ENCODE assay signal across 28 cellular contexts in the genomic region with DNA sequence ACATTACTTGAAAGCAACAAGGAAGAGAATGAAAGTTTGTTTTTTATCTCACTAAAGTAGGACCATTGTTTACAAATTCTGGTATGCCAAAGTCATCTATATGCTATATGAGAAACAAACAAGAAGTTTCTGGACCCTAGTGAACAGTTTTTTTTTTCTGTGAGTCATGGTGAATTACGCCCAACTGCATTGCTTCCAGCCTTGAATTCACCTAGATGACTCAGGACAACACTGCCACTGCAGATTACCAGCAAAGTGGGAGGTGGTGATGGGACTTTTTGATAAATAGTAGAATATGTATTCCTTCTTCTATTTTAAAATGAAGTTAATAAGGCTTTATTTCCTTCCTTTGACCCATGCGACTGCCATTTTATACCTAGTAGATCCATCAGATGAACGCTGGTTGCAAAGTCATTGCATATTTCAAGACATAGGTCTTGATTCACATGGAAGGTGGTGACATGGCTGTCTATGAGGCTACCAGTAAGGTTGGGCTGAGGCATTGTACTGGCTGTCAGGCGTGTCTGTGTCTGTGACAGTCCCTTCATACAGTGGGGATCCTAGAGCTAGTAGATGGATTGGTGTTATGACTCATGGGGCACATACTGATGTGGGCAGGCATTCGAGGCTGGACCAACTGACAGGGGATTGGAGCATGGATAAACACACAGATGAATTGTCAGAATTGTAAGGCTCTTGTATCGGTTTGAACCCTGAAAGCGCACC. TPM values are rescaled to one million over a fixed set of nuclear protein-coding genes. Genes with fewer than 3 reads are reported as not detected.
DNase-seq lines count a peak whose midpoint lies in the region; ATAC-seq, FAIRE-seq and TF ChIP-seq lines count a peak whose summit lies in the region.
"Had no signal": no experiment of that assay in that cellular context is flagged by ENCODE, and none has a peak within 500 bp of the region (broad histone marks: within the 10 kb centered on the region; RNA-seq: fewer than 3 reads in every experiment).

No MANE protein-coding gene starts in this region.

- DNase-seq in A549 (ENCODE audit: low read depth in 1 of 2, low spot score in 1 of 2) (no peak), GM23248 (peak; percentile 35), SW480 (ENCODE audit: low spot score) (peak; percentile 11), fibroblast of the aortic adventitia (ENCODE audit: low read depth) (peak; percentile 23), left lung (no peak), NCI-H1694 treated with DMSO at 0.1 percent for 48 hours (lab: John Stamatoyannopoulos, UW) (no peak), middle frontal gyrus (ENCODE audit: extremely low spot score, low spot score) (no peak)
- DNase-seq: activated CD4-positive, alpha-beta T cell treated with anti-CD3 and anti-CD28 coated beads, Interleukin-2, amount 50 U/mL, for 4 hours; amniotic stem cell; H7; hippocampal formation; lower lobe of right lung; NCI-H187 treated with DMSO at 0.1 percent for 48 hours; NCI-H345; OCI-M1; posterior cingulate gyrus; SIG-M5; substantia nigra; T-helper 17 cell had no signal

- no peaks in the 10 kb centered on the region for H3K79me2 ChIP-seq in GM23248 (ENCODE audit: insufficient read depth)

- CTCF ChIA-PET in A549 (lab: Yijun Ruan, JAX): interaction anchor here (0.7 to 1.3 kb wide), 2 partner anchors 11 to 214 kb away, joined by 3 read pairs; no protein-coding TSS in a partner anchor

- H3K36me3 ChIP-seq in GM23248 (ENCODE audit: low read depth): no peaks in the 10 kb centered on the region
- H3K36me3 ChIP-seq in left lung: no peaks in the 10 kb centered on the region
- H3K36me3 ChIP-seq: lower lobe of right lung, neural progenitor cell had no signal

- H3K27me3 ChIP-seq in GM23248 (replicated peaks; ENCODE audit: insufficient read depth) (no peaks in the 10 kb centered on the region), left lung (no peaks in the 10 kb centered on the region)
- H3K27me3 ChIP-seq: neural progenitor cell had no signal

- H3F3A ChIP-seq in GM23248 (ENCODE audit: insufficient read depth): no peaks in the 10 kb centered on the region

- no peak overlapping the region for H3K4me2 ChIP-seq in A549
- no peak overlapping the region for H3K4me2 ChIP-seq in GM23248 (ENCODE audit: unreplicated experiment)
- H3K4me2 ChIP-seq: KMS-11, neural progenitor cell had no signal

- ATAC-seq in A549 (no peak), left lung (no peak)
- ATAC-seq: lower lobe of right lung, sciatic nerve, T-helper 17 cell had no signal

- intact Hi-C loops in left lung (cut with DNase I): no loop called here

- TF ChIP-seq RAD21 in A549 (conservative IDR thresholded peaks at IDR 0.05 in 1 of 2, IDR thresholded peaks at IDR 0.05 in 1 of 2): no peak

- TF ChIP-seq EP300 in A549 (IDR thresholded peaks at IDR 0.05): no peak

- POLR2A ChIA-PET in A549 (lab: Yijun Ruan, JAX): no interaction called here

- H3K9me3 ChIP-seq in A549 (no peaks in the 10 kb centered on the region), GM23248 (ENCODE audit: low read depth) (no peaks in the 10 kb centered on the region), left lung (no peaks in the 10 kb centered on the region)
- H3K9me3 ChIP-seq: lower lobe of right lung had no signal

- TF ChIP-seq CTCF in A549 (IDR thresholded peaks at IDR 0.05) (no peak), fibroblast of the aortic adventitia (IDR thresholded peaks at IDR 0.05; ENCODE audit: insufficient read depth, low read length) (no peak), left lung (IDR thresholded peaks at IDR 0.05) (no peak)

- H3K4me3 ChIP-seq in A549 (no peak overlapping the region), GM23248 (no peak overlapping the region), fibroblast of the aortic adventitia (ENCODE audit: low read depth, low read length) (no peak overlapping the region), left lung (no peak overlapping the region)
- H3K4me3 ChIP-seq: lower lobe of right lung, neural progenitor cell had no signal

- no peaks in the 10 kb centered on the region for H4K20me1 ChIP-seq in GM23248 (ENCODE audit: insufficient read depth)

- H3K9me2 ChIP-seq in GM23248 (ENCODE audit: insufficient read depth): no peaks in the 10 kb centered on the region

- in situ Hi-C loops in GM23248 (cut with MboI): no loop called here

- FAIRE-seq in A549 (lab: Jason Lieb, UNC): no peak
- FAIRE-seq: D721Med, frontal cortex, GM18507 had no signal

- H3K27ac ChIP-seq in A549 (peak overlapping the region; percentile 55 to 89; a peak in 5 of 6 replicates), GM23248 (no peak overlapping the region), left lung (no peak overlapping the region)
- H3K27ac ChIP-seq: KMS-11, lower lobe of right lung, neural progenitor cell had no signal

- H2AFZ ChIP-seq in GM23248: no peak overlapping the region
- H2AFZ ChIP-seq: neural progenitor cell had no signal

- WGBS in A549 (ENCODE audit: missing lambda C conversion rate): 70% methylated on average over 7 of the region's 7 CpGs
- 84 to 91% methylated on average over 7 of the region's 7 CpGs for WGBS in GM23248 (ENCODE audit: low coverage in 1 of 2, low lambda C conversion rate in 2 of 2, missing lambda C conversion rate in 2 of 2), 2 experiments

- TF ChIP-seq POLR2A in A549 (IDR thresholded peaks at IDR 0.05; ENCODE audit: low read length): no peak

- no peak overlapping the region for H3K9ac ChIP-seq in GM23248
- H3K9ac ChIP-seq: KMS-11, neural progenitor cell had no signal

- H3K4me1 ChIP-seq in A549: peaks cover 33% of the 10 kb centered on the region
- H3K4me1 ChIP-seq in GM23248 (ENCODE audit: insufficient read depth): no peaks in the 10 kb centered on the region
- peaks cover 0 to 6% of the 10 kb centered on the region in 2 donors for H3K4me1 ChIP-seq in left lung
- H3K4me1 ChIP-seq: lower lobe of right lung had no signal

TF ChIP-seq in A549, 52 proteins besides CTCF, POLR2A, EP300 and RAD21 (continues in another document):
- TF ChIP-seq GATA3 (IDR thresholded peaks at IDR 0.05; ENCODE audit: borderline replicate concordance) (no peak), KDM5A (IDR thresholded peaks at IDR 0.05) (no peak), NFE2L2 (conservative IDR thresholded peaks at IDR 0.05; ENCODE audit: low read length) (no peak), MAFK (IDR thresholded peaks at IDR 0.05; ENCODE audit: partially characterized antibody) (no peak), BHLHE40 (IDR thresholded peaks at IDR 0.05; ENCODE audit: low read depth, low read length) (no peak)
- TF ChIP-seq, protein P1, sequence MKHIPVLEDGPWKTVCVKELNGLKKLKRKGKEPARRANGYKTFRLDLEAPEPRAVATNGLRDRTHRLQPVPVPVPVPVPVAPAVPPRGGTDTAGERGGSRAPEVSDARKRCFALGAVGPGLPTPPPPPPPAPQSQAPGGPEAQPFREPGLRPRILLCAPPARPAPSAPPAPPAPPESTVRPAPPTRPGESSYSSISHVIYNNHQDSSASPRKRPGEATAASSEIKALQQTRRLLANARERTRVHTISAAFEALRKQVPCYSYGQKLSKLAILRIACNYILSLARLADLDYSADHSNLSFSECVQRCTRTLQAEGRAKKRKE (CRISPR knock-in tag; IDR thresholded peaks at IDR 0.05; ENCODE audit: low read depth): no peak
- TF ChIP-seq, protein P2, sequence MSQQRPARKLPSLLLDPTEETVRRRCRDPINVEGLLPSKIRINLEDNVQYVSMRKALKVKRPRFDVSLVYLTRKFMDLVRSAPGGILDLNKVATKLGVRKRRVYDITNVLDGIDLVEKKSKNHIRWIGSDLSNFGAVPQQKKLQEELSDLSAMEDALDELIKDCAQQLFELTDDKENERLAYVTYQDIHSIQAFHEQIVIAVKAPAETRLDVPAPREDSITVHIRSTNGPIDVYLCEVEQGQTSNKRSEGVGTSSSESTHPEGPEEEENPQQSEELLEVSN (IDR thresholded peaks at IDR 0.05; ENCODE audit: borderline replicate concordance, low read depth): no peak
- TF ChIP-seq, protein P3, sequence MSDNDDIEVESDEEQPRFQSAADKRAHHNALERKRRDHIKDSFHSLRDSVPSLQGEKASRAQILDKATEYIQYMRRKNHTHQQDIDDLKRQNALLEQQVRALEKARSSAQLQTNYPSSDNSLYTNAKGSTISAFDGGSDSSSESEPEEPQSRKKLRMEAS (IDR thresholded peaks at IDR 0.05): no peak
- TF ChIP-seq, protein P4, sequence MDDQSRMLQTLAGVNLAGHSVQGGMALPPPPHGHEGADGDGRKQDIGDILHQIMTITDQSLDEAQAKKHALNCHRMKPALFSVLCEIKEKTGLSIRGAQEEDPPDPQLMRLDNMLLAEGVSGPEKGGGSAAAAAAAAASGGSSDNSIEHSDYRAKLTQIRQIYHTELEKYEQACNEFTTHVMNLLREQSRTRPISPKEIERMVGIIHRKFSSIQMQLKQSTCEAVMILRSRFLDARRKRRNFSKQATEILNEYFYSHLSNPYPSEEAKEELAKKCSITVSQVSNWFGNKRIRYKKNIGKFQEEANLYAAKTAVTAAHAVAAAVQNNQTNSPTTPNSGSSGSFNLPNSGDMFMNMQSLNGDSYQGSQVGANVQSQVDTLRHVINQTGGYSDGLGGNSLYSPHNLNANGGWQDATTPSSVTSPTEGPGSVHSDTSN (IDR thresholded peaks at IDR 0.05): no peak

RNA-seq across cellular contexts. Expression of a gene that starts 49.1 kb away (rescaled TPM):
- polyA plus RNA-seq in A549 (2011; rRNA removed) (not detected in 2 replicates), A549 (2017; fragmentation: RNase III; extraction: RNeasy Plus Mini Kit Qiagen cat#74134 plus additional on column Dnase treatment) (not detected in 3 replicates), GM23248 (2016; fragmentation: Nextera tagmentation; extraction: Ambion mirVana) (not detected in 2 replicates)
- not detected in 2 replicates for polyA plus RNA-seq in A549 (2012; cell fraction: cytosol; rRNA removed)
- polyA plus RNA-seq in A549 (2012; cell fraction: nucleus; rRNA removed): not detected in 2 replicates
- polyA minus RNA-seq in A549 (2011; rRNA and poly(A)+ RNA removed): not detected in 2 replicates
- not detected in 2 replicates for total RNA-seq in GM23248 (2014; rRNA removed; shearing (Covaris generic))
- total RNA-seq in fibroblast of the aortic adventitia (ENCODE audit: low replicate concordance) (not detected in 2 replicates), left lung (under 1 TPM; 0.26 to 0.89 TPM)
- total RNA-seq: frontal cortex, H7, HT-29, sciatic nerve, T-helper 17 cell, urinary bladder had no signal
- polyA plus RNA-seq: CD14-positive monocyte, urinary bladder had no signal

Comparison
In these comparisons a context has a peak if more than half of its experiments do, and no peak if none do; other contexts are left out.
1. DNase-seq: peak in GM23248 (single experiment), SW480 (single experiment) and fibroblast of the aortic adventitia (single experiment); none in A549 (0 of 2), left lung (0 of 2), NCI-H1694 treated with DMSO at 0.1 percent for 48 hours (single experiment) and middle frontal gyrus (single experiment).
2. H3K27ac ChIP-seq: peak in A549 (2 of 2); none in GM23248 (single experiment) and left lung (0 of 2).